ENCODE assay signal across 1 cellular context in the genomic region with DNA sequence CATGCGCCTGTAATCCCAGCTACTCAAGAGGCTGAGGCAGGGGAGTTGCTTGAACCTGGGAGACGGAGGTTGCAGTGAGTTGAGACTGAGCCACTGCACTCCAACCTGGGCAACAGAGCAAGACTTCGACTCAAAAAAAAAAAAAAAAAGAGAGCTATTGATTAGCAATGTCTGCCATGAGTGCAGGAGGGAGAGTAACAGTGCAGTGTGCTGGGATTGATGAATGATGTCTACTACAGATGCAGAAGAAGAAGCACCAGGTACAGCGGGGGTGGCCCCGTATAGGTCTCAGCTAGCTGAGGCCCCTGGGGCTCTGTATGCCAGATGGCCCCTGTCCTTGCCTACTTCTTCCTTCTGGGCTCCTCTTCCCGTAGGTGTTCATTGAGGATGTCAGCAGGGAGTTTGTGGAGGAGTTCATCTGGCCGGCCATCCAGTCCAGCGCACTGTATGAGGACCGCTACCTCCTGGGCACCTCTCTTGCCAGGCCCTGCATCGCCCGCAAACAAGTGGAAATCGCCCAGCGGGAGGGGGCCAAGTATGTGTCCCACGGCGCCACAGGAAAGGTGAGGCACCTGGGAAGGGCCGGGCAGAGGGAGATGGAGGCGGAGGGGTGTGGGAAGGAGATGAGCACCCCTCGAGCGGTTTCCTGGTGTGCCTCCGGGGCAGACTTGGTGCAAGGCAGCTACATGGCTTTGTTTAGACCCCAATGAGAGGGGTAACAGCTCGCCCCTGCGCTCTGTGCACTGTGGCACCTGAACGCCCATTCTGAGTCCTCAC.
TF ChIP-seq lines count a peak whose summit lies in the region.

No MANE protein-coding gene starts in this region.

TF ChIP-seq in K562, 482 proteins besides CTCF, POLR2A, EP300 and RAD21 (continued from another document):
- TF ChIP-seq, protein P1, sequence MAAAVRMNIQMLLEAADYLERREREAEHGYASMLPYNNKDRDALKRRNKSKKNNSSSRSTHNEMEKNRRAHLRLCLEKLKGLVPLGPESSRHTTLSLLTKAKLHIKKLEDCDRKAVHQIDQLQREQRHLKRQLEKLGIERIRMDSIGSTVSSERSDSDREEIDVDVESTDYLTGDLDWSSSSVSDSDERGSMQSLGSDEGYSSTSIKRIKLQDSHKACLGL (CRISPR knock-in tag; IDR thresholded peaks at IDR 0.05; ENCODE audit: borderline replicate concordance, poor library complexity, severe bottlenecking) = no peak
- TF ChIP-seq IFI16 (CRISPR knock-in tag; IDR thresholded peaks at IDR 0.05) (no peak), KLF16 (IDR thresholded peaks at IDR 0.05) (no peak), POLR2G (IDR thresholded peaks at IDR 0.05; ENCODE audit: low read depth, low read length) (peak; percentile 44), ZBTB1 (CRISPR knock-in tag; IDR thresholded peaks at IDR 0.05; ENCODE audit: borderline replicate concordance, low read depth) (no peak), ZNF197 (CRISPR knock-in tag; IDR thresholded peaks at IDR 0.05; ENCODE audit: low read depth) (no peak), TBL1XR1 (IDR thresholded peaks at IDR 0.05; ENCODE audit: low read length in 2 of 2) (no peak), ZNF384 (IDR thresholded peaks at IDR 0.05; ENCODE audit: low read depth, low read length) (peak; percentile 86), ZNF23 (CRISPR knock-in tag; IDR thresholded peaks at IDR 0.05) (peak; percentile 79), ARID2 (IDR thresholded peaks at IDR 0.05) (no peak)
- TF ChIP-seq, protein P2, sequence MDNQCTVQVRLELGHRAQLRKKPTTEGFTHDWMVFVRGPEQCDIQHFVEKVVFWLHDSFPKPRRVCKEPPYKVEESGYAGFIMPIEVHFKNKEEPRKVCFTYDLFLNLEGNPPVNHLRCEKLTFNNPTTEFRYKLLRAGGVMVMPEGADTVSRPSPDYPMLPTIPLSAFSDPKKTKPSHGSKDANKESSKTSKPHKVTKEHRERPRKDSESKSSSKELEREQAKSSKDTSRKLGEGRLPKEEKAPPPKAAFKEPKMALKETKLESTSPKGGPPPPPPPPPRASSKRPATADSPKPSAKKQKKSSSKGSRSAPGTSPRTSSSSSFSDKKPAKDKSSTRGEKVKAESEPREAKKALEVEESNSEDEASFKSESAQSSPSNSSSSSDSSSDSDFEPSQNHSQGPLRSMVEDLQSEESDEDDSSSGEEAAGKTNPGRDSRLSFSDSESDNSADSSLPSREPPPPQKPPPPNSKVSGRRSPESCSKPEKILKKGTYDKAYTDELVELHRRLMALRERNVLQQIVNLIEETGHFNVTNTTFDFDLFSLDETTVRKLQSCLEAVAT (IDR thresholded peaks at IDR 0.05) = peak in 1 of 2 experiments; percentile 96; a peak in 2 of 4 replicates
- TF ChIP-seq, protein P3, sequence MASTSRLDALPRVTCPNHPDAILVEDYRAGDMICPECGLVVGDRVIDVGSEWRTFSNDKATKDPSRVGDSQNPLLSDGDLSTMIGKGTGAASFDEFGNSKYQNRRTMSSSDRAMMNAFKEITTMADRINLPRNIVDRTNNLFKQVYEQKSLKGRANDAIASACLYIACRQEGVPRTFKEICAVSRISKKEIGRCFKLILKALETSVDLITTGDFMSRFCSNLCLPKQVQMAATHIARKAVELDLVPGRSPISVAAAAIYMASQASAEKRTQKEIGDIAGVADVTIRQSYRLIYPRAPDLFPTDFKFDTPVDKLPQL (IDR thresholded peaks at IDR 0.05; ENCODE audit: extremely low read depth, insufficient read length) = no peak
